8 cellular contexts compared by ENCODE assay signal in the genomic region with DNA sequence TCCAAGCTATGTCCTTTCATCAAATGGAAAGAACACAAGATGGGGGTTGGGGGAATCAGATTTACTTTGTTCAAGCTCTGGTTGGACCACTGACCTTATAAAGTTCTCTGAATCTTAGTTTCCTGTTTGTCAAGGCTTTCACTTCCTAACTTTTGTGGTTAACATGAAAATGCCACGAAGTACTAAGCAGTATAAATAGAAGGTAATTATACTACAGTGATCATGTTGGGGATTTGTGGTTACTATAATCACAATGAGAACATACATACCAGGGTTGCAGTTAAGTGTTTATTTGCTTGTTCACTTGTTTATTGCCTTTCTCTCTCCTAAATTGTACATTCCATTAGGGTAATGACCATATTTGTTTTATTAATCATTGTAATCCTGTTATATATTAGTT. TPM values are rescaled to one million over a fixed set of nuclear protein-coding genes. Genes with fewer than 3 reads are reported as not detected.
A peak's percentile ranks its signal among the peaks of the same experiment; 100 is the strongest.
DNase-seq lines count a peak whose midpoint lies in the region; ATAC-seq lines count a peak whose summit lies in the region.
"Had no signal": no experiment of that assay in that cellular context is flagged by ENCODE, and none has a peak within 500 bp of the region (broad histone marks: within the 10 kb centered on the region; RNA-seq: fewer than 3 reads in every experiment).

No MANE protein-coding gene starts in this region.

- H3K27me3 ChIP-seq in neuronal stem cell (ENCODE audit: control insufficient read depth in 3 of 3, insufficient read depth in 3 of 3, low read depth in 1 of 3, low read length in 3 of 3): no peaks in the 10 kb centered on the region
- H3K27me3 ChIP-seq: right lobe of liver had no signal

- no peak overlapping the region for H3K27ac Mint-ChIP-seq in T-helper 17 cell

- H4K8ac ChIP-seq in neuronal stem cell (ENCODE audit: low read depth, low read length): no peak overlapping the region

- no peak overlapping the region for H2BK12ac ChIP-seq in neuronal stem cell (ENCODE audit: low read length)

- ATAC-seq in GM19397 (IDR thresholded peaks at IDR 0.05; ENCODE audit: unreplicated experiment) (peak; percentile 93), HG03097 (IDR thresholded peaks at IDR 0.05; ENCODE audit: low FRiP score, unreplicated experiment) (peak; percentile 81), T-helper 17 cell (peak; percentile 40)

- H2BK15ac ChIP-seq in neuronal stem cell (ENCODE audit: low read length): no peak overlapping the region

- no peak overlapping the region for H3K4ac ChIP-seq in neuronal stem cell (ENCODE audit: low read length)

- H3K9ac ChIP-seq in neuronal stem cell (ENCODE audit: low read depth, low read length, poor library complexity): no peak overlapping the region

- no peak overlapping the region for H3K14ac ChIP-seq in neuronal stem cell (ENCODE audit: low read length)

- no peak overlapping the region for H3K18ac ChIP-seq in neuronal stem cell (ENCODE audit: low read length)

- peaks cover 2% of the 10 kb centered on the region for H3K36me3 Mint-ChIP-seq in T-helper 17 cell (ENCODE audit: low read depth)

- no peak overlapping the region for H3K4me3 ChIP-seq in neuronal stem cell (ENCODE audit: low read length in 2 of 2)
- H3K4me3 ChIP-seq: right lobe of liver had no signal

- no peaks in the 10 kb centered on the region for H3K36me3 ChIP-seq in neuronal stem cell (replicated peaks in 1 of 2; ENCODE audit: control insufficient read depth in 2 of 2, insufficient read depth in 2 of 2, low read length in 2 of 2)
- H3K36me3 ChIP-seq: right lobe of liver had no signal

- peaks cover 3% of the 10 kb centered on the region for H3K79me1 ChIP-seq in neuronal stem cell (ENCODE audit: low read depth, low read length)

- H3K4me2 ChIP-seq in neuronal stem cell (ENCODE audit: insufficient read depth, low read length, poor library complexity, severe bottlenecking): no peak overlapping the region

- H2AFZ ChIP-seq in neuronal stem cell (ENCODE audit: low read length): peak overlapping the region; percentile 0

- H3K9me3 ChIP-seq in T-helper 17 cell (ENCODE audit: control insufficient read depth, low read length, poor library complexity, severe bottlenecking) (no peaks in the 10 kb centered on the region), neuronal stem cell (replicated peaks in 1 of 2; ENCODE audit: control insufficient read depth in 2 of 2, insufficient read depth in 1 of 2, low read depth in 1 of 2, low read length in 2 of 2) (peaks cover 0 to 4% of the 10 kb centered on the region in 2 donors)
- H3K9me3 ChIP-seq: right lobe of liver had no signal

- H3K4me3 Mint-ChIP-seq in T-helper 17 cell: no peak overlapping the region

- H3K4me1 ChIP-seq in neuronal stem cell (ENCODE audit: control insufficient read depth in 2 of 2, insufficient read depth in 1 of 2, low read depth in 1 of 2, low read length in 2 of 2): peaks cover 11 to 19% of the 10 kb centered on the region in 2 donors
- H3K4me1 ChIP-seq: right lobe of liver had no signal

- H4K91ac ChIP-seq in neuronal stem cell (ENCODE audit: low read depth, low read length, poor library complexity): no peak overlapping the region

- no peak overlapping the region for H2BK5ac ChIP-seq in neuronal stem cell (ENCODE audit: low read length)

- no peak overlapping the region for H2AK5ac ChIP-seq in neuronal stem cell (ENCODE audit: low read depth, low read length)

- no peak for DNase-seq in T-helper 17 cell
- no peak for DNase-seq in neuronal stem cell (ENCODE audit: low spot score)
- DNase-seq in stimulated activated CD4-positive, alpha-beta T cell treated with anti-CD3 and anti-CD28 coated beads, Interleukin-15, amount 100 ng/mL, for 24 hours: no peak
- no peak for DNase-seq in NCI-H1694 treated with DMSO at 0.1 percent for 48 hours (lab: John Stamatoyannopoulos, UW)
- no peak for DNase-seq in stimulated activated CD8-positive, alpha-beta memory T cell treated with anti-CD3 and anti-CD28 coated beads, Interleukin-4, amount 100 ng/mL, for 48 hours
- DNase-seq: right lobe of liver had no signal

- peaks cover 4% of the 10 kb centered on the region for H3K27me3 Mint-ChIP-seq in T-helper 17 cell

- H3K23ac ChIP-seq in neuronal stem cell (ENCODE audit: low read depth, low read length, poor library complexity): no peak overlapping the region

- no peak overlapping the region for H3K27ac ChIP-seq in neuronal stem cell (replicated peaks; ENCODE audit: low read length)
- H3K27ac ChIP-seq: right lobe of liver had no signal

- peaks cover 6% of the 10 kb centered on the region for H3K4me1 Mint-ChIP-seq in T-helper 17 cell

- no peak overlapping the region for H2BK120ac ChIP-seq in neuronal stem cell (ENCODE audit: low read depth, low read length)

- WGBS in neuronal stem cell (ENCODE audit: extremely low coverage in 2 of 2, insufficient read length in 2 of 2, insufficient replicate concordance in 1 of 2), 2 donors: no CpG with 5 or more reads among the region's 1 CpG

RNA-seq across cellular contexts. Expression of a gene that starts 53.2 kb away (rescaled TPM):
- total RNA-seq in T-helper 17 cell: 10 to 100 TPM; 17.2 to 18.2 TPM
- 92.4 TPM for polyA plus RNA-seq in neuronal stem cell (2013, experiment 1 of 2)
- polyA plus RNA-seq in neuronal stem cell (2013, experiment 2 of 2): 97.0 TPM

Comparison
In these comparisons a context has a peak if more than half of its experiments do, and no peak if none do; other contexts are left out.
1. ATAC-seq: peak in every context shown above with its lines; median percentile 93 in GM19397; 81 in HG03097; 40 in T-helper 17 cell.